Comparison of ENCODE assay signal across 24 cellular contexts in the genomic region with DNA sequence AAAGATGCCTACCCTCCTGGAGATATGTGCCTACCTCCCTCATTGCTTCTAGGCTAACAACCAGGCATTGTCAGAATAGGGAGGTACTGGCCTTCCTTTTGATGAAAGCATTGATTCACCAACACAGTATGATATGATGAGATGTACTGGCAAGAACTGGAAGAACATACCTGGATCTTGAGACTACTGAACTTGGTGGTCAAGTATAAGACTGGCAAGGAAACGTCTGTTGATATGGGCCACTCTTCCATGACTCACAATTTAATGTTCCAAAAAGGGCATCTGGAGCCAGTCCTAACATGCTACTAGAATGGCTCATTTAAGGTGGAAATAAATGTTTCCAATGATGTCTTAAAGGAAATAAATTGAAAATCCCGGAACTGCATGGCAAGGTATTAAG.
"Had no signal": no experiment of that assay in that cellular context is flagged by ENCODE, and none has a peak within 500 bp of the region (broad histone marks: within the 10 kb centered on the region; RNA-seq: fewer than 3 reads in every experiment).

No MANE protein-coding gene starts in this region.

- H3K4me1 Mint-ChIP-seq: nephron progenitor cell had no signal

- DNase-seq: cortex of kidney; effector memory CD8-positive, alpha-beta T cell; heart left ventricle; left cardiac atrium; left lung; midbrain; naive thymus-derived CD4-positive, alpha-beta T cell; nephron progenitor cell; nucleus accumbens; stimulated activated CD4-positive, alpha-beta T cell treated with anti-CD3 and anti-CD28 coated beads, Interleukin-2, amount 100 ng/mL, for 24 hours; stimulated activated CD4-positive, alpha-beta T cell treated with anti-CD3 and anti-CD28 coated beads, Interleukin-4, amount 100 ng/mL, for 24 hours; stimulated activated naive CD4-positive, alpha-beta T cell treated with Interleukin-2 at 50 U/mL for 16 hours; stomach; thyroid gland; trophoblast cell had no signal

- ATAC-seq: effector memory CD8-positive, alpha-beta T cell; heart left ventricle; left cardiac atrium; left lung; naive thymus-derived CD4-positive, alpha-beta T cell; sciatic nerve; stimulated activated effector memory CD8-positive, alpha-beta T cell treated with anti-CD3 and anti-CD28 coated beads, Interleukin-12 subunit alpha, Interleukin-12 subunit beta, amount 100 ng/mL, for 72 hours had no signal

- H3K4me3 ChIP-seq: esophagus muscularis mucosa, heart left ventricle, hepatocyte, left lung, prostate gland, right atrium auricular region, stomach, thyroid gland, vagina had no signal

- H3K4me1 ChIP-seq: esophagus muscularis mucosa, prostate gland, right atrium auricular region had no signal

- H3K4me3 Mint-ChIP-seq: effector memory CD8-positive, alpha-beta T cell; naive thymus-derived CD4-positive, alpha-beta T cell; nephron progenitor cell; stimulated activated effector memory CD8-positive, alpha-beta T cell treated with anti-CD3 and anti-CD28 coated beads, Interleukin-12 subunit alpha, Interleukin-12 subunit beta, amount 100 ng/mL, for 72 hours had no signal

- H3K27me3 ChIP-seq: esophagus muscularis mucosa, heart left ventricle, hepatocyte, left lung, right atrium auricular region, stomach, thyroid gland, vagina had no signal

- H3K27ac ChIP-seq: esophagus muscularis mucosa, heart left ventricle, hepatocyte, left lung, prostate gland, right atrium auricular region, stomach, thyroid gland, vagina had no signal

- H3K27me3 Mint-ChIP-seq: effector memory CD8-positive, alpha-beta T cell; naive thymus-derived CD4-positive, alpha-beta T cell had no signal

- FAIRE-seq: endometrium, frontal cortex had no signal

- H3K9me3 Mint-ChIP-seq: effector memory CD8-positive, alpha-beta T cell; naive thymus-derived CD4-positive, alpha-beta T cell; stimulated activated effector memory CD8-positive, alpha-beta T cell treated with anti-CD3 and anti-CD28 coated beads, Interleukin-12 subunit alpha, Interleukin-12 subunit beta, amount 100 ng/mL, for 72 hours had no signal

- H3K27ac Mint-ChIP-seq: effector memory CD8-positive, alpha-beta T cell; naive thymus-derived CD4-positive, alpha-beta T cell; nephron progenitor cell; stimulated activated effector memory CD8-positive, alpha-beta T cell treated with anti-CD3 and anti-CD28 coated beads, Interleukin-12 subunit alpha, Interleukin-12 subunit beta, amount 100 ng/mL, for 72 hours had no signal
